ENCODE assay signal across 14 cellular contexts in the genomic region with DNA sequence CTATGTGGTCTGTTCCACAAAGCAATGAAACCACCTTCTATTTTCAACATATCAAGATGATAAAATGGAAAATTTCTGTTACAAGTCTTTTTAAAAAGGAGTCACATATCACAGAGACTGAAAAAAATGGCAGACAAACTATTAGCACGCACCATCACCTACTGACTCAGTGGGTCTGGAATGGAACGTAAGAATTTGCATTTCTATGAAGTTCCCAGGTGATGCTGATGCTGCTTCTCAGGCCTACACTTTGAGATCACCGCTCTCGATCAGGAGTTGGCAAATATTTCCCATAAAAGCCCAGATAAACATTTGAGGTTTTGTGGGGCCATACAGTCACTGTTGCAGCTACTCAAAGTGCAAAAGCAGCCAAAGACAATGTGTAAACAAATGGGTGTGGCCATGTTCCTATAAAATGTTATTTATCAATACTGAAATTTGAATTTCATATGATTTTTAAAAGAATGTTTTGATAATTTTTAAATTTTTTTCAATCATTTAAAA.
"Had no signal": no experiment of that assay in that cellular context is flagged by ENCODE, and none has a peak within 500 bp of the region (broad histone marks: within the 10 kb centered on the region; RNA-seq: fewer than 3 reads in every experiment).

No MANE protein-coding gene starts in this region.

- FAIRE-seq: colon, small intestine had no signal

- H3K4me1 Mint-ChIP-seq: neural progenitor cell had no signal

- H3K27ac Mint-ChIP-seq: dendritic cell treated with granulocyte-macrophage colony-stimulating factor and Interleukin-4, amounts not matched to agents 40 ng/mL and 50 ng/mL, for 4 days; neural progenitor cell had no signal

- H2AFZ ChIP-seq: neural progenitor cell had no signal

- H3K4me2 ChIP-seq: neural progenitor cell had no signal

- H3K27me3 Mint-ChIP-seq: dendritic cell treated with granulocyte-macrophage colony-stimulating factor and Interleukin-4, amounts not matched to agents 40 ng/mL and 50 ng/mL, for 4 days; naive thymus-derived CD8-positive, alpha-beta T cell had no signal

- H3K4me3 ChIP-seq: esophagus squamous epithelium, mucosa of descending colon, neural progenitor cell, ovary, upper lobe of left lung, uterus had no signal

- H3K27me3 ChIP-seq: esophagus squamous epithelium, foreskin keratinocyte, neural progenitor cell, ovary, upper lobe of left lung, uterus had no signal

- H3K4me3 Mint-ChIP-seq: dendritic cell treated with granulocyte-macrophage colony-stimulating factor and Interleukin-4, amounts not matched to agents 40 ng/mL and 50 ng/mL, for 4 days; naive thymus-derived CD8-positive, alpha-beta T cell; neural progenitor cell had no signal

- H3K36me3 ChIP-seq: ovary, uterus had no signal

- H3K9me3 ChIP-seq: esophagus squamous epithelium, mucosa of descending colon, ovary, upper lobe of left lung, uterus had no signal

- H3K4me1 ChIP-seq: foreskin keratinocyte, neural progenitor cell, upper lobe of left lung, uterus had no signal

- ATAC-seq: foreskin keratinocyte; mucosa of descending colon; naive thymus-derived CD8-positive, alpha-beta T cell; right cardiac atrium had no signal

- H3K9me3 Mint-ChIP-seq: dendritic cell treated with granulocyte-macrophage colony-stimulating factor and Interleukin-4, amounts not matched to agents 40 ng/mL and 50 ng/mL, for 4 days; naive thymus-derived CD8-positive, alpha-beta T cell; neural progenitor cell had no signal

- H3K9ac ChIP-seq: neural progenitor cell had no signal

- DNase-seq: esophagus squamous epithelium; foreskin keratinocyte; mucosa of descending colon; naive thymus-derived CD8-positive, alpha-beta T cell; ovary; right cardiac atrium; small intestine; stimulated activated CD4-positive, alpha-beta T cell treated with anti-CD3 and anti-CD28 coated beads, Interleukin-2, amount 100 ng/mL, for 48 hours; stimulated activated naive CD4-positive, alpha-beta T cell treated with Interleukin-2 at 50 U/mL for 16 hours; upper lobe of left lung; uterus had no signal

- H3K27ac ChIP-seq: esophagus squamous epithelium, foreskin keratinocyte, neural progenitor cell, ovary, upper lobe of left lung, uterus had no signal
